ENCODE assay signal across 25 cellular contexts in the genomic region with DNA sequence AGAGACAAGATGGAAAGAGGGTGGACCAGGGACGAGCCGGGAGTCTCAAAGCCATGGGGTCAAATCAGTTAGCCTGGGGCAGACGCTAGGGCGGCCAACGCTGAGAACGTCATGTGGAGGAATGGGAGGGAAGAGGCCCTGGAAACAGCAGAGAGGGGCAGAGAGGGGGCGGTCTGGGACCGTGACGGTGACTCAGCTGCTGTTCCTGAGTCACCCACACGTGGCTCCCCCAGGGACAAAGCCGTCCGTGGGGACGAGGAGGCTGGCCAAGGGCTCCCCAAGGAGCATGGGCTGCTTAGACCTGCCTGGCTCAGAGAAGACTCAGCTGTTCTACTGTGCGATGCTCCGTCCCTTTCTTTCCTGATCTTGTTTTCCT.
DNase-seq lines count a peak whose midpoint lies in the region; ATAC-seq and TF ChIP-seq lines count a peak whose summit lies in the region.
"Had no signal": no experiment of that assay in that cellular context is flagged by ENCODE, and none has a peak within 500 bp of the region (broad histone marks: within the 10 kb centered on the region; RNA-seq: fewer than 3 reads in every experiment).

No MANE protein-coding gene starts in this region.

- no peaks in the 10 kb centered on the region for H3K36me3 ChIP-seq in thoracic aorta
- H3K36me3 ChIP-seq: left ventricle myocardium inferior, suprapubic skin had no signal

- H3K27ac ChIP-seq in thoracic aorta, result no peak overlapping the region
- H3K27ac ChIP-seq: KMS-11, left ventricle myocardium inferior, suprapubic skin had no signal

- H3K4me1 ChIP-seq in thoracic aorta (ENCODE audit: control insufficient read depth in 1 of 2, low read depth in 2 of 2), result peaks cover under 1 to 19% of the 10 kb centered on the region in 2 donors
- H3K4me1 ChIP-seq: Caco-2, left ventricle myocardium inferior had no signal

- intact Hi-C loops in left colon (cut with DNase I, micrococcal nuclease), result no loop called here

- peak overlapping the region; percentile 33 for H3K4me3 ChIP-seq in fibroblast of villous mesenchyme (ENCODE audit: low read depth, low read length)
- no peak overlapping the region for H3K4me3 ChIP-seq in thoracic aorta
- H3K4me3 ChIP-seq: left ventricle myocardium inferior, suprapubic skin had no signal

- H3K27me3 ChIP-seq in thoracic aorta (replicated peaks; ENCODE audit: insufficient read depth), result no peaks in the 10 kb centered on the region

- DNase-seq in EL (peak; percentile 60), LHCN-M2 (ENCODE audit: low read depth) (peak; percentile 15), fibroblast of villous mesenchyme (ENCODE audit: low read depth) (peak; percentile 90), thoracic aorta (ENCODE audit: low spot score) (no peak), NCI-H1417 (lab: John Stamatoyannopoulos, UW) (no peak), left colon (no peak), NCI-H2081 treated with DMSO at 0.1 percent for 48 hours (lab: John Stamatoyannopoulos, UW) (no peak)
- DNase-seq: activated CD4-positive, alpha-beta T cell treated with anti-CD3 and anti-CD28 coated beads, Interleukin-2, amount 10 ng/mL, durations not matched to agents 7 days and 5 days; activated gamma-delta T cell; AML-193; Caco-2; cerebellar nuclear complex; effector CD4-positive, alpha-beta T cell; glutamatergic neuron; HCEC 1CT; left ventricle myocardium inferior; NCI-H1092; NCI-H2029 treated with DMSO at 0.1 percent for 48 hours; NCI-H510A; nucleus accumbens; retina; stimulated activated CD4-positive, alpha-beta T cell treated with anti-CD3 and anti-CD28 coated beads, Interleukin-15, amount 100 ng/mL, for 24 hours had no signal

- TF ChIP-seq CTCF in fibroblast of villous mesenchyme (IDR thresholded peaks at IDR 0.05; ENCODE audit: insufficient read depth, low read depth, low read length) (no peak), thoracic aorta (IDR thresholded peaks at IDR 0.05) (no peak)

- H3K9me3 ChIP-seq in thoracic aorta, result no peaks in the 10 kb centered on the region
- H3K9me3 ChIP-seq: Caco-2, left ventricle myocardium inferior, suprapubic skin had no signal

- peak; percentile 32 for ATAC-seq in thoracic aorta (ENCODE audit: insufficient number of reproducible peaks, low FRiP score, low read depth)
- no peak for ATAC-seq in left colon
- ATAC-seq in GM21529 (IDR thresholded peaks at IDR 0.05; ENCODE audit: unreplicated experiment), result no peak

Comparison
In these comparisons a context has a peak if more than half of its experiments do, and no peak if none do; other contexts are left out.
1. DNase-seq: peak in EL (single experiment), LHCN-M2 (single experiment) and fibroblast of villous mesenchyme (single experiment); none in thoracic aorta (single experiment), NCI-H1417 (0 of 3), left colon (0 of 2) and NCI-H2081 treated with DMSO at 0.1 percent for 48 hours (single experiment).